In genomic region chr20:50848341-50848808, GRCh38 we compare ENCODE assay signal across 11 cellular contexts. TPM values are rescaled to one million over a fixed set of nuclear protein-coding genes. Genes with fewer than 3 reads are reported as not detected.
DNase-seq lines count a peak whose midpoint lies in the region; ATAC-seq lines count a peak whose summit lies in the region.
"Had no signal": no experiment of that assay in that cellular context is flagged by ENCODE, and none has a peak within 500 bp of the region (broad histone marks: within the 10 kb centered on the region; RNA-seq: fewer than 3 reads in every experiment).

No MANE protein-coding gene starts in this region.

- no peaks in the 10 kb centered on the region for H3K9me3 Mint-ChIP-seq in naive thymus-derived CD8-positive, alpha-beta T cell

- H3K9me3 ChIP-seq in BLaER1 (no peaks in the 10 kb centered on the region), esophagus (ENCODE audit: control insufficient read depth in 2 of 2, insufficient read depth in 1 of 2, low read depth in 1 of 2, low read length in 1 of 2) (no peaks in the 10 kb centered on the region)
- H3K9me3 ChIP-seq: vagina had no signal

- POLR2A ChIA-PET in naive thymus-derived CD8-positive, alpha-beta T cell (lab: Charles Lee): interaction anchor here (1.5 to 2.0 kb wide), 3 partner anchors 30 to 83 kb away, joined by 3 to 5 read pairs (median 4); partner anchors contain the start of genes ADNP and BCAS4

- peak overlapping the region; percentile 71 for H3K9ac ChIP-seq in BLaER1

- 24 to 32% methylated on average over 8 of the region's 8 CpGs for WGBS in esophagus, 2 donors

- peaks cover 0 to 26% (median 3%) of the 10 kb centered on the region in 3 donors for H3K36me3 Mint-ChIP-seq in naive thymus-derived CD8-positive, alpha-beta T cell

- peaks cover 63% of the 10 kb centered on the region for H3K4me1 ChIP-seq in BLaER1
- H3K4me1 ChIP-seq in esophagus (ENCODE audit: control insufficient read depth in 2 of 2, insufficient read depth in 2 of 2, low read length in 1 of 2): peaks cover 5 to 28% of the 10 kb centered on the region in 2 donors

- H3K27me3 ChIP-seq in BLaER1 (no peaks in the 10 kb centered on the region), esophagus (ENCODE audit: control insufficient read depth in 1 of 2, insufficient read depth in 2 of 2, low read length in 2 of 2) (no peaks in the 10 kb centered on the region)
- H3K27me3 ChIP-seq: vagina had no signal

- no peak overlapping the region for H3K4me3 Mint-ChIP-seq in naive thymus-derived CD8-positive, alpha-beta T cell

- no peak for ATAC-seq in naive thymus-derived CD8-positive, alpha-beta T cell
- ATAC-seq in GM21786 (IDR thresholded peaks at IDR 0.05; ENCODE audit: unreplicated experiment) (no peak), HG03025 (IDR thresholded peaks at IDR 0.05; ENCODE audit: low FRiP score, unreplicated experiment) (no peak)

- H3K4me2 ChIP-seq in BLaER1: peak overlapping the region; percentile 85

- H3K27ac Mint-ChIP-seq in naive thymus-derived CD8-positive, alpha-beta T cell: peak overlapping the region in 8 of 10 donors; percentile 15 to 86 (median 56)

- peaks cover 14% of the 10 kb centered on the region; the same call in 1 of the 2 replicates for H4K20me1 ChIP-seq in BLaER1

- H3K36me3 ChIP-seq in BLaER1 (peaks cover 79% of the 10 kb centered on the region), esophagus (ENCODE audit: control insufficient read depth in 2 of 2, insufficient read depth in 2 of 2, low read length in 1 of 2) (no peaks in the 10 kb centered on the region)
- H3K36me3 ChIP-seq: vagina had no signal

- DNase-seq in RPMI8226 (peak; percentile 93), hepatic stellate cell (ENCODE audit: low spot score) (no peak), ecto neural progenitor cell (ENCODE audit: low spot score) (no peak)
- no peak for DNase-seq in naive thymus-derived CD8-positive, alpha-beta T cell
- DNase-seq: activated CD8-positive, alpha-beta memory T cell treated with anti-CD3 and anti-CD28 coated beads for 24 hours; erythroblast had no signal

- H3K4me1 Mint-ChIP-seq in naive thymus-derived CD8-positive, alpha-beta T cell: peaks cover 13 to 42% (median 36%) of the 10 kb centered on the region in 4 donors

- H3K27ac ChIP-seq in BLaER1 (peak overlapping the region; percentile 84), esophagus (ENCODE audit: low read depth in 2 of 2, low read length in 1 of 2) (peak overlapping the region; percentile 64 to 79)
- H3K27ac ChIP-seq: vagina had no signal

- H3K27me3 Mint-ChIP-seq in naive thymus-derived CD8-positive, alpha-beta T cell: no peaks in the 10 kb centered on the region

- H3K4me3 ChIP-seq in BLaER1: peak overlapping the region; percentile 39; the same call in 1 of the 2 replicates
- H3K4me3 ChIP-seq in esophagus (ENCODE audit: low read depth in 1 of 2, low read length in 2 of 2): no peak overlapping the region
- H3K4me3 ChIP-seq: vagina had no signal

RNA-seq across cellular contexts. Expression of gene BCAS4, which starts 53.5 kb away (rescaled TPM):
- polyA plus RNA-seq in esophagus: 1 to 10 TPM; 1.2 to 1.5 TPM
- 10 to 100 TPM; 77.4 to 89.9 TPM for total RNA-seq in naive thymus-derived CD8-positive, alpha-beta T cell
- 10 to 100 TPM; 33.5 to 51.5 (median 39.9) TPM for polyA plus RNA-seq in naive thymus-derived CD8-positive, alpha-beta T cell

Comparison
In these comparisons a context has a peak if more than half of its experiments do, and no peak if none do; other contexts are left out.
1. RNA of gene BCAS4, which starts 53.5 kb away (polyA plus RNA-seq): 33.5 to 51.5 TPM in naive thymus-derived CD8-positive, alpha-beta T cell; 1.2 to 1.5 TPM in esophagus; every median in the first group is over 10 times any median in the second.